Comparison of ENCODE assay signal across 10 cellular contexts in genomic region chr9:93568169-93568568, GRCh38.
"Had no signal": no experiment of that assay in that cellular context is flagged by ENCODE, and none has a peak within 500 bp of the region (broad histone marks: within the 10 kb centered on the region; RNA-seq: fewer than 3 reads in every experiment).

No MANE protein-coding gene starts in this region.

- H3K27ac Mint-ChIP-seq: WTC11 had no signal

- ATAC-seq: pancreas, WTC11 had no signal

- H3K9me3 Mint-ChIP-seq: activated naive CD4-positive, alpha-beta T cell treated with anti-CD3 and anti-CD28 coated beads for 36 hours had no signal

- H3K27me3 Mint-ChIP-seq: naive B cell had no signal

- DNase-seq: activated CD4-positive, alpha-beta T cell treated with anti-CD3 and anti-CD28 coated beads, Interleukin-2, amount 50 U/mL, for 1 hour; activated naive CD4-positive, alpha-beta T cell treated with anti-CD3 and anti-CD28 coated beads for 36 hours; caudate nucleus; hypothalamus; naive B cell; retina; Right ventricle myocardium superior; SK-N-SH had no signal
